18 cellular contexts compared by ENCODE assay signal in genomic region chr11:61749607-61750217, GRCh38. TPM values are rescaled to one million over a fixed set of nuclear protein-coding genes. Genes with fewer than 3 reads are reported as not detected.
DNase-seq lines count a peak whose midpoint lies in the region; ATAC-seq and TF ChIP-seq lines count a peak whose summit lies in the region.
"Had no signal": no experiment of that assay in that cellular context is flagged by ENCODE, and none has a peak within 500 bp of the region (broad histone marks: within the 10 kb centered on the region; RNA-seq: fewer than 3 reads in every experiment).

No MANE protein-coding gene starts in this region.

- no peak for DNase-seq in Caco-2
- peak in 56 of 58 donors; percentile 26 to 98 (median 84) for DNase-seq in anterior cingulate cortex (lab: John Stamatoyannopoulos, UW)
- peak; percentile 94 for DNase-seq in hippocampal formation (lab: John Stamatoyannopoulos, UW)
- no peak for DNase-seq in trophoblast cell
- DNase-seq in GM19240 (ENCODE audit: insufficient read length, low spot score) = no peak
- no peak for DNase-seq in activated naive CD4-positive, alpha-beta T cell treated with anti-CD3 and anti-CD28 coated beads, Interleukin-2, amount 50 U/mL, for 72 hours (ENCODE audit: low spot score in 2 of 2)
- no peak for DNase-seq in tibial artery
- no peak for DNase-seq in PC-3
- DNase-seq: activated CD4-positive, CD25-positive, alpha-beta regulatory T cell treated with anti-CD3 and anti-CD28 coated beads, Interleukin-2, amount 50 U/mL, for 72 hours; amniotic stem cell; effector memory CD4-positive, alpha-beta T cell; left colon; natural killer cell; NCI-H1092 treated with DMSO at 0.1 percent for 48 hours; NCI-H2227 treated with DMSO at 0.1 percent for 48 hours; T-helper 1 cell had no signal

- POLR2A ChIA-PET in Caco-2 (lab: Charles Lee) = interaction anchor here (0.6 kb wide), 1 partner anchor 43 kb away, joined by 3 read pairs; no protein-coding TSS in a partner anchor
- POLR2A ChIA-PET in PC-3 (lab: Charles Lee; ENCODE audit: unreplicated experiment) = no interaction called here

- H3K27ac ChIP-seq in trophoblast cell (ENCODE audit: low read depth, low read length) (no peak overlapping the region), tibial artery (no peak overlapping the region), PC-3 (ENCODE audit: low read length) (no peak overlapping the region)
- H3K27ac ChIP-seq: gastroesophageal sphincter, thoracic aorta had no signal

- H3K9ac ChIP-seq in trophoblast cell (ENCODE audit: low read length) = no peak overlapping the region
- no peak overlapping the region for H3K9ac ChIP-seq in PC-3 (ENCODE audit: low read length)

- H3K9me3 Mint-ChIP-seq in Caco-2 (ENCODE audit: unreplicated experiment) = no peaks in the 10 kb centered on the region
- no peaks in the 10 kb centered on the region for H3K9me3 Mint-ChIP-seq in activated naive CD4-positive, alpha-beta T cell treated with anti-CD3 and anti-CD28 coated beads, Interleukin-2, amount 50 U/mL, for 72 hours
- H3K9me3 Mint-ChIP-seq: natural killer cell had no signal

- no peak overlapping the region for H2BK12ac ChIP-seq in trophoblast cell (ENCODE audit: low read length)

- H3K14ac ChIP-seq in trophoblast cell (ENCODE audit: low read length) = no peak overlapping the region

- H2AFZ ChIP-seq in trophoblast cell (ENCODE audit: insufficient read depth, low read length, poor library complexity) (no peak overlapping the region), PC-3 (ENCODE audit: low read length) (no peak overlapping the region)

- no peak overlapping the region for H2BK5ac ChIP-seq in trophoblast cell (ENCODE audit: low read depth, low read length, poor library complexity)

- H3F3A ChIP-seq in PC-3 (ENCODE audit: low read length, unreplicated experiment) = no peaks in the 10 kb centered on the region

- H3K4ac ChIP-seq in trophoblast cell (ENCODE audit: low read depth, low read length) = no peak overlapping the region

- H4K12ac ChIP-seq in trophoblast cell (ENCODE audit: low read depth, low read length) = no peak overlapping the region

- H3K36me3 Mint-ChIP-seq in Caco-2 (ENCODE audit: insufficient read depth, unreplicated experiment) = peaks cover 17% of the 10 kb centered on the region
- no peaks in the 10 kb centered on the region for H3K36me3 Mint-ChIP-seq in activated naive CD4-positive, alpha-beta T cell treated with anti-CD3 and anti-CD28 coated beads, Interleukin-2, amount 50 U/mL, for 72 hours
- H3K36me3 Mint-ChIP-seq: natural killer cell had no signal

- H3K4me1 ChIP-seq in Caco-2 (peaks cover 36% of the 10 kb centered on the region), trophoblast cell (ENCODE audit: control insufficient read depth in 1 of 2, insufficient read depth in 2 of 2, low read length in 2 of 2) (peaks cover 14 to 20% of the 10 kb centered on the region in 2 experiments), tibial artery (peaks cover 0 to 16% (median 6%) of the 10 kb centered on the region in 4 donors), PC-3 (ENCODE audit: insufficient read depth, low read length) (peaks cover 10% of the 10 kb centered on the region; the same call in 1 of the 2 replicates)

- H3K9me3 ChIP-seq in Caco-2 (no peaks in the 10 kb centered on the region), trophoblast cell (ENCODE audit: insufficient read depth, low read depth, low read length) (no peaks in the 10 kb centered on the region), tibial artery (no peaks in the 10 kb centered on the region), PC-3 (ENCODE audit: low read length) (no peaks in the 10 kb centered on the region)
- H3K9me3 ChIP-seq: gastroesophageal sphincter, thoracic aorta had no signal

- no TSS peak for BruUV-seq in Caco-2 (replicated peaks; lab: Mats Ljungman, UMichigan)
- BruUV-seq in PC-3 (replicated peaks; lab: Mats Ljungman, UMichigan) = no TSS peak

- peaks cover 7% of the 10 kb centered on the region for H3K79me1 ChIP-seq in trophoblast cell (ENCODE audit: low read length)

- TF ChIP-seq CTCF in Caco-2 (IDR thresholded peaks at IDR 0.05; ENCODE audit: insufficient read depth in 1 of 2, low read depth in 1 of 2, low read length in 1 of 2, severe bottlenecking in 1 of 2, unreplicated experiment in 1 of 2) (no peak), tibial artery (IDR thresholded peaks at IDR 0.05) (no peak), PC-3 (conservative IDR thresholded peaks at IDR 0.05; ENCODE audit: low read depth, low read length) (no peak)

- no peaks in the 10 kb centered on the region for H4K20me1 ChIP-seq in PC-3 (ENCODE audit: low read length)

- H3K4me1 Mint-ChIP-seq in Caco-2 (ENCODE audit: low read depth, unreplicated experiment) = peaks cover 21% of the 10 kb centered on the region

- no peak overlapping the region for H3K4me3 Mint-ChIP-seq in Caco-2 (ENCODE audit: unreplicated experiment)
- H3K4me3 Mint-ChIP-seq: natural killer cell had no signal

- CTCF ChIA-PET in Caco-2 (lab: Charles Lee) = interaction anchor here (1.4 to 4.6 kb wide), 4 partner anchors 17 to 43 kb away, joined by 4 to 78 read pairs (median 16); partner anchors contain the start of genes FEN1 and TMEM258
- CTCF ChIA-PET in PC-3 (lab: Charles Lee) = no interaction called here

- H2BK120ac ChIP-seq in trophoblast cell (ENCODE audit: insufficient read depth, low read length, poor library complexity) = no peak overlapping the region

- H2AK5ac ChIP-seq in trophoblast cell (ENCODE audit: low read length) = no peak overlapping the region

- H3K18ac ChIP-seq in trophoblast cell (ENCODE audit: low read length) = no peak overlapping the region

- intact Hi-C loops in Caco-2 (cut with micrococcal nuclease; ENCODE audit: unreplicated experiment) = no loop called here
- intact Hi-C loops in tibial artery (cut with DNase I; ENCODE audit: low total_unique reads) = no loop called here
- intact Hi-C loops in PC-3 (cut with micrococcal nuclease) = loop anchor here (5.0 kb wide), 1 partner anchor 358 kb away; no protein-coding TSS in a partner anchor

- no peak overlapping the region for H3K4me2 ChIP-seq in trophoblast cell (ENCODE audit: low read length)
- H3K4me2 ChIP-seq in PC-3 (ENCODE audit: low read length) = no peak overlapping the region

- H3K79me2 ChIP-seq in trophoblast cell (ENCODE audit: control insufficient read depth, insufficient read depth, low read length, poor library complexity) (peaks cover 2% of the 10 kb centered on the region), PC-3 (ENCODE audit: low read length) (no peaks in the 10 kb centered on the region)

- peak overlapping the region; percentile 73 for H3K27ac Mint-ChIP-seq in Caco-2 (ENCODE audit: unreplicated experiment)
- no peak overlapping the region for H3K27ac Mint-ChIP-seq in activated naive CD4-positive, alpha-beta T cell treated with anti-CD3 and anti-CD28 coated beads, Interleukin-2, amount 50 U/mL, for 72 hours
- H3K27ac Mint-ChIP-seq: natural killer cell had no signal

- H3K27me3 ChIP-seq in Caco-2 (replicated peaks; ENCODE audit: control insufficient read depth, insufficient read depth, low read length) (no peaks in the 10 kb centered on the region), trophoblast cell (ENCODE audit: insufficient read depth, low read length) (peaks cover 5% of the 10 kb centered on the region), tibial artery (peaks cover 0 to 34% of the 10 kb centered on the region in 2 donors), PC-3 (ENCODE audit: low read length) (no peaks in the 10 kb centered on the region)

- H3K27me3 Mint-ChIP-seq in Caco-2 (ENCODE audit: insufficient read depth, unreplicated experiment) = no peaks in the 10 kb centered on the region

- no peak overlapping the region for H4K8ac ChIP-seq in trophoblast cell (ENCODE audit: low read depth, low read length)

- WGBS in trophoblast cell (ENCODE audit: extremely low coverage, insufficient coverage, insufficient read length) = no CpG with 5 or more reads among the region's 21 CpGs

- ATAC-seq in activated naive CD4-positive, alpha-beta T cell treated with anti-CD3 and anti-CD28 coated beads, Interleukin-2, amount 50 U/mL, for 72 hours = no peak
- no peak for ATAC-seq in PC-3
- ATAC-seq: gastroesophageal sphincter, left colon, natural killer cell had no signal

- no peak overlapping the region for H3K23ac ChIP-seq in trophoblast cell (ENCODE audit: low read length)

- no peak overlapping the region for H3K4me3 ChIP-seq in Caco-2 (ENCODE audit: low read depth, low read length)
- H3K4me3 ChIP-seq in trophoblast cell (ENCODE audit: low read depth, low read length) = no peak overlapping the region
- no peak overlapping the region for H3K4me3 ChIP-seq in tibial artery
- no peak overlapping the region for H3K4me3 ChIP-seq in PC-3 (ENCODE audit: low read length)
- H3K4me3 ChIP-seq: gastroesophageal sphincter, thoracic aorta had no signal

- H4K91ac ChIP-seq in trophoblast cell (ENCODE audit: low read depth, low read length) = peak overlapping the region; percentile 15

- H3K9me2 ChIP-seq in PC-3 (replicated peaks; ENCODE audit: low read length) = no peaks in the 10 kb centered on the region

- no peaks in the 10 kb centered on the region for H3K36me3 ChIP-seq in Caco-2 (ENCODE audit: control insufficient read depth, insufficient read depth, low read length)
- H3K36me3 ChIP-seq in trophoblast cell (ENCODE audit: control insufficient read depth in 1 of 2, insufficient read depth in 2 of 2, low read length in 2 of 2) = no peaks in the 10 kb centered on the region
- peaks cover 0 to under 1% (median 0%) of the 10 kb centered on the region in 3 donors for H3K36me3 ChIP-seq in tibial artery
- no peaks in the 10 kb centered on the region for H3K36me3 ChIP-seq in PC-3 (ENCODE audit: low read depth, low read length)
- H3K36me3 ChIP-seq: thoracic aorta had no signal

RNA-seq across cellular contexts. Expression of gene MYRF, which starts 2.7 kb away (rescaled TPM):
- total RNA-seq in Caco-2 (2022) = 165 and 169 TPM in 2 replicates
- 9.8 and 10.4 TPM in 2 replicates for polyA plus RNA-seq in trophoblast cell (2013)
- total RNA-seq in activated naive CD4-positive, alpha-beta T cell treated with anti-CD3 and anti-CD28 coated beads, Interleukin-2, amount 50 U/mL, for 72 hours = 1 to 10 TPM in 1 of 2 donors, under 1 TPM in 1; 0.93 to 1.6 TPM
- 5.1 and 7.0 TPM in 2 replicates for total RNA-seq in PC-3 (2014; rRNA removed)

RNA-seq across cellular contexts. Expression of gene TMEM258, which starts 42.7 kb away (rescaled TPM):
- 190 and 197 TPM in 2 replicates for total RNA-seq in Caco-2 (2022)
- polyA plus RNA-seq in trophoblast cell (2013) = 246 and 256 TPM in 2 replicates
- 100 to 1,000 TPM; 145 to 153 TPM for total RNA-seq in activated naive CD4-positive, alpha-beta T cell treated with anti-CD3 and anti-CD28 coated beads, Interleukin-2, amount 50 U/mL, for 72 hours
- 79.2 and 110 TPM in 2 replicates for total RNA-seq in PC-3 (2014; rRNA removed)

RNA-seq across cellular contexts. Expression of gene FEN1, which starts 43.0 kb away (rescaled TPM):
- total RNA-seq in Caco-2 (2022) (83.4 and 86.1 TPM in 2 replicates), PC-3 (2014; rRNA removed) (132 and 137 TPM in 2 replicates)
- polyA plus RNA-seq in trophoblast cell (2013) = 53.9 and 58.2 TPM in 2 replicates
- 100 to 1,000 TPM in 1 of 2 donors, 10 to 100 TPM in 1; 80.5 to 104 TPM for total RNA-seq in activated naive CD4-positive, alpha-beta T cell treated with anti-CD3 and anti-CD28 coated beads, Interleukin-2, amount 50 U/mL, for 72 hours

Comparison
In these comparisons a context has a peak if more than half of its experiments do, and no peak if none do; other contexts are left out.
1. DNase-seq: peak in anterior cingulate cortex (56 of 58) and hippocampal formation (2 of 2); none in Caco-2 (0 of 2), trophoblast cell (0 of 2), GM19240 (single experiment), activated naive CD4-positive, alpha-beta T cell treated with anti-CD3 and anti-CD28 coated beads, Interleukin-2, amount 50 U/mL, for 72 hours (0 of 2), tibial artery (0 of 2) and PC-3 (single experiment).
2. RNA of gene MYRF, which starts 2.7 kb away (total RNA-seq): 165 to 169 TPM in Caco-2; 5.1 to 7.0 TPM in PC-3 and 0.93 to 1.6 TPM in activated naive CD4-positive, alpha-beta T cell treated with anti-CD3 and anti-CD28 coated beads, Interleukin-2, amount 50 U/mL, for 72 hours; every median in the first group is over 10 times any median in the second.